ENCODE assay signal across 9 cellular contexts in genomic region chr1:55212349-55213028, GRCh38. TPM values are rescaled to one million over a fixed set of nuclear protein-coding genes. Genes with fewer than 3 reads are reported as not detected.
DNase-seq lines count a peak whose midpoint lies in the region; ATAC-seq and TF ChIP-seq lines count a peak whose summit lies in the region.
"Had no signal": no experiment of that assay in that cellular context is flagged by ENCODE, and none has a peak within 500 bp of the region (broad histone marks: within the 10 kb centered on the region; RNA-seq: fewer than 3 reads in every experiment).

No MANE protein-coding gene starts in this region.

- H3K4me1 ChIP-seq in BE2C = no peaks in the 10 kb centered on the region

- peak overlapping the region; percentile 82 for H3K4me3 ChIP-seq in BE2C (ENCODE audit: low read depth, low read length)
- peak overlapping the region; percentile 82 for H3K4me3 ChIP-seq in HFF-Myc (replicated peaks; ENCODE audit: low read depth, low read length)
- peak overlapping the region in 1 of 2 donors; percentile 89 for H3K4me3 ChIP-seq in foreskin fibroblast (ENCODE audit: low read depth in 1 of 2, low read length in 2 of 2)

- H3K36me3 Mint-ChIP-seq in activated naive CD4-positive, alpha-beta T cell treated with anti-CD3 and anti-CD28 coated beads, Interleukin-2, amount 50 U/mL, for 72 hours = peaks cover 19 to 34% of the 10 kb centered on the region in 2 donors
- H3K36me3 Mint-ChIP-seq in mesothelial cell of epicardium = no peaks in the 10 kb centered on the region

- H3K27me3 Mint-ChIP-seq in mesothelial cell of epicardium (ENCODE audit: low read depth) = no peaks in the 10 kb centered on the region

- H3K36me3 ChIP-seq in BE2C = no peaks in the 10 kb centered on the region

- no peak for DNase-seq in BE2C
- no peak for DNase-seq in HFF-Myc (ENCODE audit: extremely low read depth, low read depth)
- no peak for DNase-seq in activated naive CD4-positive, alpha-beta T cell treated with anti-CD3 and anti-CD28 coated beads, Interleukin-2, amount 50 U/mL, for 72 hours (ENCODE audit: low spot score in 2 of 2)
- DNase-seq in mesothelial cell of epicardium (ENCODE audit: low spot score in 2 of 2, unreplicated experiment in 2 of 2) = no peak
- DNase-seq in effector CD4-positive, alpha-beta T cell = no peak
- DNase-seq in foreskin fibroblast = no peak

- TF ChIP-seq CTCF in BE2C (IDR thresholded peaks at IDR 0.05; ENCODE audit: low read depth, low read length) = no peak
- TF ChIP-seq CTCF in HFF-Myc (IDR thresholded peaks at IDR 0.05; ENCODE audit: low read depth, low read length, missing control alignments) = no peak
- no peak for TF ChIP-seq CTCF in mesothelial cell of epicardium (IDR thresholded peaks at IDR 0.05; ENCODE audit: unreplicated experiment)
- TF ChIP-seq CTCF in foreskin fibroblast (IDR thresholded peaks at IDR 0.05; ENCODE audit: low read depth, low read length) = no peak

- no peak for ATAC-seq in activated naive CD4-positive, alpha-beta T cell treated with anti-CD3 and anti-CD28 coated beads, Interleukin-2, amount 50 U/mL, for 72 hours
- ATAC-seq in HG02885 (IDR thresholded peaks at IDR 0.05; ENCODE audit: poor library complexity, unreplicated experiment) = no peak
- ATAC-seq in HG03571 (IDR thresholded peaks at IDR 0.05; ENCODE audit: unreplicated experiment) = no peak

- peak overlapping the region; percentile 26 for H3K4me3 Mint-ChIP-seq in mesothelial cell of epicardium

- H3K4me1 Mint-ChIP-seq in mesothelial cell of epicardium = peaks cover 47% of the 10 kb centered on the region

- no peaks in the 10 kb centered on the region for H3K9me3 Mint-ChIP-seq in activated naive CD4-positive, alpha-beta T cell treated with anti-CD3 and anti-CD28 coated beads, Interleukin-2, amount 50 U/mL, for 72 hours
- no peaks in the 10 kb centered on the region for H3K9me3 Mint-ChIP-seq in mesothelial cell of epicardium

- H3K27me3 ChIP-seq in BE2C = no peaks in the 10 kb centered on the region
- H3K27me3 ChIP-seq: SJSA1 had no signal

- H3K27ac Mint-ChIP-seq in activated naive CD4-positive, alpha-beta T cell treated with anti-CD3 and anti-CD28 coated beads, Interleukin-2, amount 50 U/mL, for 72 hours = peak overlapping the region; percentile 30 to 89
- H3K27ac Mint-ChIP-seq in mesothelial cell of epicardium = no peak overlapping the region

- no peaks in the 10 kb centered on the region for H3K9me3 ChIP-seq in BE2C

RNA-seq across cellular contexts. Expression of gene USP24, which starts 2.7 kb away (rescaled TPM):
- 11.6 TPM for polyA plus RNA-seq in BE2C (2012; ENCODE audit: insufficient read depth, insufficient read length, low read depth)
- total RNA-seq in activated naive CD4-positive, alpha-beta T cell treated with anti-CD3 and anti-CD28 coated beads, Interleukin-2, amount 50 U/mL, for 72 hours = 10 to 100 TPM; 34.0 to 48.7 TPM
- total RNA-seq in mesothelial cell of epicardium = 49.8 to 58.1 TPM (median 53.3 TPM) in 3 replicates
